26 cellular contexts compared by ENCODE assay signal in the genomic region with DNA sequence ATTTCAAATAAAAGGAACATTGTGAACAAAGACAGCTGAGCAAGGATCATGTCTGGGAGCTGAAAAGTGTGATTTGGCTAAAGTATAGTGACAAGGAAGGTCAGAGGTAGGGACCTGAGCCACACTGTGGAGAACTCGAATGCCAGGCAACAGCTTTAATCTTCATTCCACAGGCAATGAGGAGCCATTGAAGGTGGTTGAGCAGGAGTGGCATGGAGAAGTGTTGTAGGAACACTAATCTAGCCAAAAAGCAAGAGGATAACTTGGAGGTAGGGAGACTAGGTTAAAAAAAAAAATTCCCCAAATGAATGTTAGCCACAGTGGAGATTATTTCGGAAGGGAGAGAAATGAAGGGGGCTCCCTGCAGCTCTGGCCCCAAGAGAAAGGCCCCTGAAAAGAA.
"Had no signal": no experiment of that assay in that cellular context is flagged by ENCODE, and none has a peak within 500 bp of the region (broad histone marks: within the 10 kb centered on the region; RNA-seq: fewer than 3 reads in every experiment).

No MANE protein-coding gene starts in this region.

- H3K36me3 ChIP-seq: colonic mucosa, heart left ventricle, left ventricle myocardium inferior, right atrium auricular region had no signal

- H3K9me3 ChIP-seq: colonic mucosa, heart left ventricle, left ventricle myocardium inferior, mucosa of descending colon, testis had no signal

- H3K36me3 Mint-ChIP-seq: WTC11 had no signal

- H3K27ac ChIP-seq: colonic mucosa, heart left ventricle, left ventricle myocardium inferior, parathyroid adenoma, right atrium auricular region, testis had no signal

- H3K4me3 ChIP-seq: colonic mucosa, heart left ventricle, left ventricle myocardium inferior, lung, mucosa of descending colon, right atrium auricular region, smooth muscle cell, testis had no signal

- H3K9ac ChIP-seq: parathyroid adenoma had no signal

- H3K4me2 ChIP-seq: smooth muscle cell had no signal

- H3K4me3 Mint-ChIP-seq: activated CD4-positive, alpha-beta T cell treated with anti-CD3 and anti-CD28 coated beads, Interleukin-2, amount 10 ng/mL, durations not matched to agents 7 days and 5 days; activated CD8-positive, alpha-beta T cell treated with anti-CD3 and anti-CD28 coated beads for 36 hours; activated T-cell treated with anti-CD3 and anti-CD28 coated beads, Interleukin-2, amount 50 U/mL, for 4 hours; activated T-helper 17 cell treated with anti-CD3 and anti-CD28 coated beads, Interleukin-2, amount 50 U/mL, for 72 hours; nephron; WTC11 had no signal

- H3K4me1 ChIP-seq: colonic mucosa, parathyroid adenoma, testis had no signal

- H3K27ac Mint-ChIP-seq: activated CD4-positive, alpha-beta T cell treated with anti-CD3 and anti-CD28 coated beads, Interleukin-2, amount 10 ng/mL, durations not matched to agents 7 days and 5 days; activated CD8-positive, alpha-beta T cell treated with anti-CD3 and anti-CD28 coated beads for 36 hours; activated T-helper 17 cell treated with anti-CD3 and anti-CD28 coated beads, Interleukin-2, amount 50 U/mL, for 72 hours; nephron; WTC11 had no signal

- ATAC-seq: activated CD8-positive, alpha-beta T cell treated with anti-CD3 and anti-CD28 coated beads for 36 hours; activated T-cell treated with anti-CD3 and anti-CD28 coated beads, Interleukin-2, amount 50 U/mL, for 4 hours; activated T-helper 17 cell treated with anti-CD3 and anti-CD28 coated beads, Interleukin-2, amount 50 U/mL, for 72 hours; esophagus mucosa; mucosa of descending colon; WTC11 had no signal

- H2AFZ ChIP-seq: parathyroid adenoma had no signal

- H3K9me3 Mint-ChIP-seq: activated CD4-positive, alpha-beta T cell treated with anti-CD3 and anti-CD28 coated beads, Interleukin-2, amount 10 ng/mL, durations not matched to agents 7 days and 5 days; activated CD8-positive, alpha-beta T cell treated with anti-CD3 and anti-CD28 coated beads for 36 hours; activated T-cell treated with anti-CD3 and anti-CD28 coated beads, Interleukin-2, amount 50 U/mL, for 4 hours; activated T-helper 17 cell treated with anti-CD3 and anti-CD28 coated beads, Interleukin-2, amount 50 U/mL, for 72 hours; WTC11 had no signal

- DNase-seq: activated CD4-positive, alpha-beta T cell treated with anti-CD3 and anti-CD28 coated beads for 1 hour; activated CD4-positive, alpha-beta T cell treated with anti-CD3 and anti-CD28 coated beads, Interleukin-2, amount 10 ng/mL, durations not matched to agents 7 days and 5 days; activated CD8-positive, alpha-beta T cell treated with anti-CD3 and anti-CD28 coated beads for 36 hours; activated gamma-delta T cell treated with Interleukin-2 at 50 U/mL for 16 hours; activated naive CD4-positive, alpha-beta T cell treated with anti-CD3 and anti-CD28 coated beads, Interleukin-2, amount 50 U/mL, for 16 hours; activated T-cell treated with anti-CD3 and anti-CD28 coated beads, Interleukin-2, amount 50 U/mL, for 4 hours; amniotic stem cell; colonic mucosa; foreskin fibroblast; left ventricle myocardium inferior; mucosa of descending colon; stimulated activated CD4-positive, alpha-beta T cell treated with anti-CD3 and anti-CD28 coated beads, Interleukin-15, amount 100 ng/mL, for 24 hours; stimulated activated CD4-positive, alpha-beta T cell treated with anti-CD3 and anti-CD28 coated beads, Interleukin-2, amount 100 ng/mL, for 24 hours; stimulated activated naive CD4-positive, alpha-beta T cell; T-helper 2 cell; testis; trophoblast cell had no signal

- H3K27me3 ChIP-seq: colonic mucosa, right atrium auricular region, testis had no signal

- H3K27me3 Mint-ChIP-seq: activated CD4-positive, alpha-beta T cell treated with anti-CD3 and anti-CD28 coated beads, Interleukin-2, amount 10 ng/mL, durations not matched to agents 7 days and 5 days; activated CD8-positive, alpha-beta T cell treated with anti-CD3 and anti-CD28 coated beads for 36 hours; activated T-helper 17 cell treated with anti-CD3 and anti-CD28 coated beads, Interleukin-2, amount 50 U/mL, for 72 hours had no signal
